ENCODE assay signal across 8 cellular contexts in the genomic region with DNA sequence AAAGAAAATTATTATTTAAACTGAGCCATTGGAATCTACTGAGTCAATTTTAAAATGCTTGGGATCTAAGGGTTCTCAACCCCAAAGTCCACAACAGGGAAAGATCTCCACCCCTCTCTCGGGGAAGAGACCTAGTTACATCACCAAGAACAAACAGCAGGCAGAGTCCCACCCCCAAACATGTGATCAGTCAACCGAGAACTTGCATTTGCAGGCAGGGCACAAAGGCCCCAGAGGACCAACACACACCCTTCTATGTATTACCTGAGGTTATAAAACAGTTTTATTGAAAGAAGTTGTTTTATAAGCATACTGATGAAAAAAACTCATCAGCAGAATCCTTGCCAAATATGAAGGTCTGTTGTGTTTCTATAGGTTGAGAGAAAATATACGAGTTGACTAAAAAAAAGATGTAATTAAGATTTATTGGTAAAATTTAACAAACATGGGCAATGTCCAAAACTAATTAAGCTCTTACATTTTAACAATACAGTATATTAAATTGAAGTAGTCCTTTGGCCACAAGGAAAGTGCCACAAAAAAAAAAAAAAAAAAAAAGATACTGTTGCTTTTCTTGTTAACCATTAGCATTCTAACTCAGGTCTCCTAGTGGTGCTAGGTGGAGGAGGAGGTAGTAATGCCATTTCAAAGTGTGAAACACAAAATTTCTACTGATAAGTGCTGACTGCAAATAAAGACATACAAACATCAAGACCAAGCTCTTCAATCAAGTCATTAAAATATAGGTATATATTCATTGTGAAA. TPM values are rescaled to one million over a fixed set of nuclear protein-coding genes. Genes with fewer than 3 reads are reported as not detected.
A peak's percentile ranks its signal among the peaks of the same experiment; 100 is the strongest.
DNase-seq lines count a peak whose midpoint lies in the region; ATAC-seq, FAIRE-seq and TF ChIP-seq lines count a peak whose summit lies in the region.

No MANE protein-coding gene starts in this region.

- H3K4me1 ChIP-seq in GM12878 (ENCODE audit: control insufficient read depth, insufficient read depth, low read length), result peaks cover 4% of the 10 kb centered on the region; the same call in 1 of the 2 replicates

- in situ Hi-C loops in GM12878 (cut with MboI), result no loop called here

- SMC1A ChIA-PET in GM12878 (lab: Charles Lee; ENCODE audit: uncharacterized antibody, unreplicated experiment), result interaction anchor here (0.6 to 2.2 kb wide), 8 partner anchors 10 to 181 kb away, joined by 3 to 8 read pairs (median 3); no protein-coding TSS in a partner anchor

- H3K9me3 ChIP-seq in GM12878 (replicated peaks; ENCODE audit: control insufficient read depth, insufficient read depth, low read length), result no peaks in the 10 kb centered on the region

- no peak overlapping the region; the same call in 1 of the 2 replicates for H3K9ac ChIP-seq in GM12878 (ENCODE audit: control insufficient read depth, insufficient read depth, low read length)

- H3K4me2 ChIP-seq in GM12878 (ENCODE audit: control insufficient read depth, insufficient read depth), result peak overlapping the region; percentile 30; the same call in 1 of the 2 replicates

- FAIRE-seq in GM12878 (lab: Jason Lieb, UNC), result no peak

- intact Hi-C loops in GM12878 (cut with micrococcal nuclease; ENCODE audit: unreplicated experiment), result no loop called here
- intact Hi-C loops in sciatic nerve (cut with DNase I), result no loop called here

- H3K4me3 ChIP-seq in GM12865 (ENCODE audit: low read depth, low read length), result no peak overlapping the region
- no peak overlapping the region for H3K4me3 ChIP-seq in GM12878

- CTCF ChIA-PET in GM12878 (lab: Yijun Ruan, JAX), result interaction anchor here (1.0 kb wide), 2 partner anchors 10 to 51 kb away, joined by 4 to 7 read pairs; no protein-coding TSS in a partner anchor

- POLR2A ChIA-PET in GM12878 (lab: Charles Lee), result interaction anchor here (0.6 to 1.1 kb wide), 4 partner anchors 17 to 422 kb away, joined by 3 to 5 read pairs (median 4); no protein-coding TSS in a partner anchor

- RAD21 ChIA-PET in GM12878 (lab: Charles Lee; ENCODE audit: unreplicated experiment), result interaction anchor here (0.6 to 1.5 kb wide), 6 partner anchors 22 to 125 kb away, joined by 3 to 5 read pairs (median 3); no protein-coding TSS in a partner anchor

- no peak for TF ChIP-seq CTCF in GM12865 (IDR thresholded peaks at IDR 0.05; ENCODE audit: insufficient read depth, low read depth, low read length, missing control alignments)
- no peak for TF ChIP-seq CTCF in GM12878 (IDR thresholded peaks at IDR 0.05 in 2 of 3, conservative IDR thresholded peaks at IDR 0.05 in 1 of 3; ENCODE audit: control insufficient read depth in 2 of 3, extremely low read depth in 1 of 3, insufficient read depth in 1 of 3, low read depth in 3 of 3, low read length in 3 of 3)

- H2AFZ ChIP-seq in GM12878 (ENCODE audit: control insufficient read depth, low read depth, low read length), result peak overlapping the region; percentile 33

- DNase-seq in A172 (ENCODE audit: low spot score), result peak; percentile 80
- peak; percentile 37 for DNase-seq in GM12865 (ENCODE audit: low read depth)
- peak; percentile 48 for DNase-seq in NCI-H510A (lab: John Stamatoyannopoulos, UW)
- DNase-seq in GM12878 (ENCODE audit: low read depth, low spot score), result peak; percentile 31
- peak; percentile 79 for DNase-seq in iPS DF 4.7 (ENCODE audit: extremely low read depth, low spot score)
- DNase-seq in sciatic nerve (ENCODE audit: low spot score), result peak; percentile 71
- no peak for DNase-seq in cerebellum (ENCODE audit: low spot score)

- H3K36me3 ChIP-seq in GM12878 (ENCODE audit: control insufficient read depth in 2 of 2, insufficient read depth in 2 of 2, low read length in 1 of 2), result no peaks in the 10 kb centered on the region

- no peak for TF ChIP-seq POLR2A in GM12878 (IDR thresholded peaks at IDR 0.05; ENCODE audit: low read depth, low read length)

- TF ChIP-seq EP300 in GM12878 (IDR thresholded peaks at IDR 0.05; ENCODE audit: borderline replicate concordance in 1 of 2, control insufficient read depth in 1 of 2, low read depth in 2 of 2, low read length in 2 of 2), result no peak

- no peaks in the 10 kb centered on the region for H3K27me3 ChIP-seq in GM12878 (replicated peaks in 1 of 2; ENCODE audit: control insufficient read depth in 2 of 2, insufficient read depth in 2 of 2, low read length in 1 of 2)

- no peaks in the 10 kb centered on the region for H3K79me2 ChIP-seq in GM12878 (ENCODE audit: control insufficient read depth, insufficient read depth, low read length)

- WGBS in GM12878 (ENCODE audit: insufficient coverage, insufficient replicate concordance, low lambda C conversion rate, missing lambda C conversion rate), result 32% methylated on average over 3 of the region's 3 CpGs

- H3K27ac ChIP-seq in GM12878 (ENCODE audit: control insufficient read depth, insufficient read depth), result no peak overlapping the region

- ATAC-seq in GM12878, result peak; percentile 95
- peak; percentile 94 for ATAC-seq in sciatic nerve
- ATAC-seq in HG03457 (IDR thresholded peaks at IDR 0.05; ENCODE audit: unreplicated experiment), result no peak

- no peaks in the 10 kb centered on the region for H4K20me1 ChIP-seq in GM12878 (ENCODE audit: control insufficient read depth, insufficient read depth)

- no peak for TF ChIP-seq RAD21 in GM12878 (IDR thresholded peaks at IDR 0.05; ENCODE audit: insufficient read depth, low read depth, low read length)

- no TSS peak for BruUV-seq in GM12878 (replicated peaks; lab: Mats Ljungman, UMichigan)

TF ChIP-seq in GM12878, 131 proteins besides CTCF, POLR2A, EP300 and RAD21:
- TF ChIP-seq EZH2 (IDR thresholded peaks at IDR 0.05; ENCODE audit: borderline replicate concordance, control insufficient read depth, low read depth, low read length) (no peak), ATF7 (IDR thresholded peaks at IDR 0.05; ENCODE audit: low read depth) (peak; percentile 36; the same call in 1 of the 2 replicates), ESRRA (IDR thresholded peaks at IDR 0.05; ENCODE audit: low read length) (no peak), RAD51 (IDR thresholded peaks at IDR 0.05) (peak; percentile 58; the same call in 1 of the 2 replicates), RUNX3 (IDR thresholded peaks at IDR 0.05; ENCODE audit: low read length) (no peak), HDAC6 (IDR thresholded peaks at IDR 0.05; ENCODE audit: unreplicated experiment) (no peak), MEF2B (IDR thresholded peaks at IDR 0.05; ENCODE audit: partially characterized antibody, poor library complexity, severe bottlenecking) (peak; percentile 37), SIN3A (IDR thresholded peaks at IDR 0.05; ENCODE audit: low read depth, low read length) (no peak), HDGF (IDR thresholded peaks at IDR 0.05) (no peak), PAX5 (IDR thresholded peaks at IDR 0.05; ENCODE audit: borderline replicate concordance, low read depth, low read length) (peak; percentile 86)
TF ChIP-seq in GM12878: peak in this region for 4.

RNA-seq across cellular contexts. Expression of a gene that starts 1.0 kb away (rescaled TPM):
- total RNA-seq in A172 (2014; rRNA removed; shearing (Covaris generic)), result 28.7 and 32.3 TPM in 2 replicates
- 50.8 and 69.4 TPM in 2 replicates for total RNA-seq in GM12878 (2013; cell fraction: nucleolus; rRNA removed)
- total RNA-seq in GM12878 (2014; rRNA removed) (4.1 and 5.7 TPM in 2 replicates), GM12878 (2014; rRNA removed; fragmentation: Illumina TruSeq; extraction: Trizol) (4.9 and 5.4 TPM in 2 replicates), GM12878 (2021) (7.0 and 9.5 TPM in 2 replicates), sciatic nerve (66.6 TPM), cerebellum (43.3 TPM)
- 2.0 TPM for polyA plus RNA-seq in GM12878 (2011; ENCODE audit: low read depth)
- polyA plus RNA-seq in GM12878 (2011; rRNA removed) (10.3 and 10.5 TPM in 2 replicates), GM12878 (2014; fragmentation: Illumina TruSeq; extraction: Trizol) (5.6 and 8.8 TPM in 2 replicates), GM12878 (2014; fragmentation: Nextera tagmentation; extraction: Ambion mirVana) (1 to 10 TPM in 1 of 2 experiments, under 1 TPM in 1; 0.93 to 1.7 TPM), GM12878 (2014; rRNA removed) (3.9 and 4.7 TPM in 2 replicates), GM12878 (2016; fragmentation: Nextera tagmentation; extraction: Ambion mirVana) (1 to 10 TPM; 3.9 to 6.3 TPM)
- 6.2 and 7.0 TPM in 2 replicates for polyA plus RNA-seq in GM12878 (2011; cell fraction: cytosol; rRNA removed)
- 6.1 and 6.2 TPM in 2 replicates for polyA plus RNA-seq in GM12878 (2011; cell fraction: nucleus; rRNA removed)
- polyA plus RNA-seq in GM12878 (2012), result 2.4 and 2.8 TPM in 2 replicates
- 8.4 and 22.5 TPM in 2 replicates for polyA minus RNA-seq in GM12878 (2011; rRNA and poly(A)+ RNA removed)
- polyA minus RNA-seq in GM12878 (2011; cell fraction: cytosol; rRNA and poly(A)+ RNA removed), result 5.5 and 6.3 TPM in 2 replicates
- 5.1 and 7.4 TPM in 2 replicates for polyA minus RNA-seq in GM12878 (2011; cell fraction: nucleus; rRNA and poly(A)+ RNA removed)

RNA-seq across cellular contexts. Expression of a gene that starts 49.2 kb away (rescaled TPM):
- total RNA-seq in A172 (2014; rRNA removed; shearing (Covaris generic)), result 1.1 TPM in 1 of 2 replicates, not detected in the other
- not detected in 2 replicates for total RNA-seq in GM12878 (2013; cell fraction: nucleolus; rRNA removed)
- total RNA-seq in GM12878 (2014; rRNA removed), result 0.54 and 0.56 TPM in 2 replicates
- total RNA-seq in GM12878 (2014; rRNA removed; fragmentation: Illumina TruSeq; extraction: Trizol), result 0.58 and 0.78 TPM in 2 replicates
- total RNA-seq in GM12878 (2021), result 0.66 and 0.67 TPM in 2 replicates
- not detected for polyA plus RNA-seq in GM12878 (2011; ENCODE audit: low read depth)
- 0.05 and 0.07 TPM in 2 replicates for polyA plus RNA-seq in GM12878 (2011; rRNA removed)
- 0.07 and 0.10 TPM in 2 replicates for polyA plus RNA-seq in GM12878 (2011; cell fraction: cytosol; rRNA removed)
- 0.09 and 0.12 TPM in 2 replicates for polyA plus RNA-seq in GM12878 (2011; cell fraction: nucleus; rRNA removed)
- polyA plus RNA-seq in GM12878 (2012), result 0.19 and 0.45 TPM in 2 replicates
- polyA plus RNA-seq in GM12878 (2014; fragmentation: Illumina TruSeq; extraction: Trizol), result 0.46 and 0.78 TPM in 2 replicates
- polyA plus RNA-seq in GM12878 (2014; fragmentation: Nextera tagmentation; extraction: Ambion mirVana), result under 1 TPM; 0.11 to 0.35 TPM
- polyA plus RNA-seq in GM12878 (2014; rRNA removed), result 0.95 and 1.5 TPM in 2 replicates
- polyA plus RNA-seq in GM12878 (2016; fragmentation: Nextera tagmentation; extraction: Ambion mirVana), result 1 to 10 TPM; 1.3 to 2.0 TPM
- not detected in 2 replicates for polyA minus RNA-seq in GM12878 (2011; rRNA and poly(A)+ RNA removed)
- not detected in 2 replicates for polyA minus RNA-seq in GM12878 (2011; cell fraction: cytosol; rRNA and poly(A)+ RNA removed)
- not detected in 2 replicates for polyA minus RNA-seq in GM12878 (2011; cell fraction: nucleus; rRNA and poly(A)+ RNA removed)
- 1.1 TPM for total RNA-seq in sciatic nerve
- total RNA-seq in cerebellum, result 0.18 TPM
